ENCODE assay signal across 12 cellular contexts in genomic region chr15:56371495-56372147, GRCh38. TPM values are rescaled to one million over a fixed set of nuclear protein-coding genes. Genes with fewer than 3 reads are reported as not detected.
DNase-seq lines count a peak whose midpoint lies in the region; ATAC-seq and TF ChIP-seq lines count a peak whose summit lies in the region.
"Had no signal": no experiment of that assay in that cellular context is flagged by ENCODE, and none has a peak within 500 bp of the region (broad histone marks: within the 10 kb centered on the region; RNA-seq: fewer than 3 reads in every experiment).

No MANE protein-coding gene starts in this region.

- no peak overlapping the region for H3K4me2 ChIP-seq in mesendoderm (ENCODE audit: low read length)

- TF ChIP-seq CTCF in foreskin keratinocyte (conservative IDR thresholded peaks at IDR 0.05), result no peak
- TF ChIP-seq CTCF in testis (IDR thresholded peaks at IDR 0.05), result no peak

- H3K9me3 ChIP-seq in testis, result no peaks in the 10 kb centered on the region
- H3K9me3 ChIP-seq: Peyer's patch had no signal

- H3K4ac ChIP-seq in mesendoderm (ENCODE audit: low read depth, low read length), result no peak overlapping the region

- H3K4me3 ChIP-seq in mesendoderm (ENCODE audit: low read length) (no peak overlapping the region), testis (no peak overlapping the region)
- H3K4me3 ChIP-seq: Peyer's patch had no signal

- H2BK5ac ChIP-seq in mesendoderm (ENCODE audit: low read length), result no peak overlapping the region

- H3K36me3 ChIP-seq in mesendoderm (ENCODE audit: control insufficient read depth, insufficient read depth, low read length), result no peaks in the 10 kb centered on the region
- H3K36me3 ChIP-seq in testis (ENCODE audit: low read depth, missing control alignments), result no peaks in the 10 kb centered on the region
- H3K36me3 ChIP-seq: Peyer's patch had no signal

- no peak overlapping the region for H2BK15ac ChIP-seq in mesendoderm (replicated peaks; ENCODE audit: low read depth)

- no peak overlapping the region for H2BK120ac ChIP-seq in mesendoderm (ENCODE audit: low read depth, low read length)

- peak overlapping the region; percentile 2 for H3K27ac ChIP-seq in foreskin keratinocyte
- no peak overlapping the region for H3K27ac ChIP-seq in mesendoderm (ENCODE audit: low read depth, low read length)
- H3K27ac ChIP-seq in testis, result no peak overlapping the region

- TF ChIP-seq POLR2A in testis (IDR thresholded peaks at IDR 0.05), result no peak

- H3K79me2 ChIP-seq in mesendoderm (ENCODE audit: control insufficient read depth, insufficient read depth, low read length), result no peaks in the 10 kb centered on the region

- ATAC-seq in GM18867 (IDR thresholded peaks at IDR 0.05; ENCODE audit: unreplicated experiment) (peak; percentile 92), GM21526 (IDR thresholded peaks at IDR 0.05; ENCODE audit: low FRiP score, unreplicated experiment) (peak; percentile 76), HG03196 (IDR thresholded peaks at IDR 0.05; ENCODE audit: unreplicated experiment) (peak; percentile 76), foreskin keratinocyte (peak; percentile 75)
- ATAC-seq: sciatic nerve had no signal

- DNase-seq in foreskin keratinocyte (peak; percentile 58 to 62), mesendoderm (no peak), occipital lobe (lab: John Stamatoyannopoulos, UW) (no peak), testis (no peak), NCI-H187 (lab: John Stamatoyannopoulos, UW) (no peak)
- DNase-seq: activated CD8-positive, alpha-beta memory T cell treated with anti-CD3 and anti-CD28 coated beads, Interleukin-2, amount 50 U/mL, for 4 hours; KBM-7; Peyer's patch had no signal

- H3K27me3 ChIP-seq in foreskin keratinocyte (no peaks in the 10 kb centered on the region), mesendoderm (ENCODE audit: insufficient read depth, low read length, poor library complexity) (no peaks in the 10 kb centered on the region), testis (no peaks in the 10 kb centered on the region)
- H3K27me3 ChIP-seq: Peyer's patch had no signal

- H3K56ac ChIP-seq in mesendoderm (ENCODE audit: low read length), result no peak overlapping the region

- no CpG with 5 or more reads among the region's 2 CpGs for WGBS in mesendoderm (ENCODE audit: extremely low coverage, insufficient coverage, low lambda C conversion rate)
- WGBS in testis, 2 donors, result 83% methylated on average over 2 of the region's 2 CpGs

- H4K8ac ChIP-seq in mesendoderm (ENCODE audit: low read depth, low read length), result no peak overlapping the region

- intact Hi-C loops in testis (cut with DNase I; ENCODE audit: low total_unique reads), result no loop called here

- no peak overlapping the region for H2AK5ac ChIP-seq in mesendoderm (ENCODE audit: low read length)

- no peak overlapping the region for H4K5ac ChIP-seq in mesendoderm (ENCODE audit: low read length)

- no peak overlapping the region for H3K23ac ChIP-seq in mesendoderm (ENCODE audit: low read length)

- H3K18ac ChIP-seq in mesendoderm (ENCODE audit: low read length), result no peak overlapping the region

- H3K9ac ChIP-seq in mesendoderm (ENCODE audit: low read length), result no peak overlapping the region

- H3K4me1 ChIP-seq in foreskin keratinocyte, result peaks cover 18% of the 10 kb centered on the region
- H3K4me1 ChIP-seq in mesendoderm (ENCODE audit: control insufficient read depth, low read depth, low read length), result no peaks in the 10 kb centered on the region
- H3K4me1 ChIP-seq in testis, result no peaks in the 10 kb centered on the region

- no peaks in the 10 kb centered on the region for H3K79me1 ChIP-seq in mesendoderm (ENCODE audit: low read length)

RNA-seq across cellular contexts. Expression of gene TEX9, which starts 6.4 kb away (rescaled TPM):
- total RNA-seq in foreskin keratinocyte, result 4.9 and 5.4 TPM in 2 replicates
- 2.1 and 2.4 TPM in 2 replicates for polyA plus RNA-seq in foreskin keratinocyte
- 7.9 TPM for polyA plus RNA-seq in mesendoderm (2013, experiment 1 of 2)
- polyA plus RNA-seq in mesendoderm (2013, experiment 2 of 2), result 8.3 TPM
- 23.2 TPM for total RNA-seq in occipital lobe
- total RNA-seq in testis, result 10 to 100 TPM; 20.4 to 37.7 TPM
- polyA plus RNA-seq in testis (ENCODE audit: insufficient read depth, low read depth, low replicate concordance), result 9.9 TPM

Comparison
In these comparisons a context has a peak if more than half of its experiments do, and no peak if none do; other contexts are left out.
1. DNase-seq: peak in foreskin keratinocyte (2 of 2); none in mesendoderm (single experiment), occipital lobe (single experiment), testis (single experiment) and NCI-H187 (0 of 2).
2. Peak in every context shown above with its lines, with median percentiles within 50 percentile points of each other: ATAC-seq.